8 cellular contexts compared by ENCODE assay signal in the genomic region with DNA sequence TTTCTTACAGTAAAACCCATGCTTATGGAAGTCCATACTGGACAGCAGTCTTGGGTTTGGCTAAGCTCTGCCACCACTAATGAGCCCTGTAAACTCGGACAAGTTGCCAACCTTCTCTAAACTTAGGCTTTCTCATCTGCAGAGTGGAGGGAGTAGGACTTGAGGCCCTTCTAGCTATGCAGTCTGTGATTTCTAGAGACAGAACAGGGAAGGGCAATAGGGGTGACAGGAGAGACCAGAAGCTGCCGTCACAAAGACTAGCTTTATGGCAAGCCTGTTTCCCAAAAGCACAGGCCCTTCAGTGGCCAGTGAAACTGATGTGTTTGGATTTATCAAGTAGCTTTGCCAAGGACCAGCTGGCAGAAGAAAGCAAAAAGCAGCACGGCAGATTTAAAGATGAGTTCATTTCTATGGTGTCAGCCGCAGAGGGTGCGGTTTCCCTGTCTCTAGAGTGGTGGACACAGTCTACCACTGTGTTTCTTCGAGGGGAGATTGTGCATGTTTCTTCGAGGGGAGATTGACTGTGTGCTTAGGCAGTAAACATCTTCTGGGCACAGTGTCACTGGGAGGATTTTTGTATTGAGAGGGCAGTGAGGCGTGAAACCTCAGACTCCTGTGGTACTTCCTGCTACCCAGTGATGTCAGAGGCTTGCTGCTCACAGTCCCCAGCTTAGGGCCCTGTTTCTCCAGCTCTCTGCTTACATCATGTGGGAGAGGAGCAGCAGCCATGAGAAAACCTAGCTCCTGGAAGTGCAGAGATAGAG.
DNase-seq lines count a peak whose midpoint lies in the region; ATAC-seq and TF ChIP-seq lines count a peak whose summit lies in the region.

No MANE protein-coding gene starts in this region.

- DNase-seq in LHCN-M2 (ENCODE audit: low read depth) (peak; percentile 64), ascending aorta (ENCODE audit: low spot score in 2 of 2) (no peak), left lung (no peak), RWPE1 (ENCODE audit: low spot score) (no peak)
- DNase-seq in activated CD4-positive, alpha-beta T cell treated with anti-CD3 and anti-CD28 coated beads, Interleukin-2, amount 10 ng/mL, durations not matched to agents 24 days and 14 days, result no peak
- DNase-seq in activated CD4-positive, alpha-beta T cell treated with anti-CD3 and anti-CD28 coated beads for 48 hours, result no peak

- intact Hi-C loops in ascending aorta (cut with DNase I) (no loop called here), left lung (cut with DNase I) (no loop called here)
- intact Hi-C loops in activated CD4-positive, alpha-beta T cell treated with anti-CD3 and anti-CD28 coated beads, Interleukin-2, amount 10 ng/mL, durations not matched to agents 24 days and 14 days (cut with micrococcal nuclease), result no loop called here

- POLR2A ChIA-PET in RWPE1 (lab: Yijun Ruan, JAX; ENCODE audit: low non-redundant PET), result no interaction called here

- peaks cover 4% of the 10 kb centered on the region for H3K27me3 Mint-ChIP-seq in activated CD4-positive, alpha-beta T cell treated with anti-CD3 and anti-CD28 coated beads, Interleukin-2, amount 10 ng/mL, durations not matched to agents 24 days and 14 days

- no peak overlapping the region for H3K4me3 ChIP-seq in ascending aorta
- no peak overlapping the region for H3K4me3 ChIP-seq in left lung

- ATAC-seq in GM18498 (IDR thresholded peaks at IDR 0.05; ENCODE audit: unreplicated experiment) (peak; percentile 100), GM21737 (IDR thresholded peaks at IDR 0.05; ENCODE audit: unreplicated experiment) (peak; percentile 98), left lung (peak; percentile 38)

- no peak overlapping the region for H3K27ac Mint-ChIP-seq in activated CD4-positive, alpha-beta T cell treated with anti-CD3 and anti-CD28 coated beads, Interleukin-2, amount 10 ng/mL, durations not matched to agents 24 days and 14 days

- TF ChIP-seq CTCF in ascending aorta (IDR thresholded peaks at IDR 0.05) (no peak), left lung (IDR thresholded peaks at IDR 0.05) (no peak), RWPE1 (conservative IDR thresholded peaks at IDR 0.05; ENCODE audit: low read depth) (no peak)

- CTCF ChIA-PET in RWPE1 (lab: Yijun Ruan, JAX), result no interaction called here

- H3K27me3 ChIP-seq in ascending aorta (no peaks in the 10 kb centered on the region), left lung (no peaks in the 10 kb centered on the region)

- H3K36me3 ChIP-seq in ascending aorta, result no peaks in the 10 kb centered on the region
- no peaks in the 10 kb centered on the region for H3K36me3 ChIP-seq in left lung

- no peak overlapping the region for H3K4me3 Mint-ChIP-seq in activated CD4-positive, alpha-beta T cell treated with anti-CD3 and anti-CD28 coated beads, Interleukin-2, amount 10 ng/mL, durations not matched to agents 24 days and 14 days

- H3K4me1 Mint-ChIP-seq in activated CD4-positive, alpha-beta T cell treated with anti-CD3 and anti-CD28 coated beads, Interleukin-2, amount 10 ng/mL, durations not matched to agents 24 days and 14 days, result no peaks in the 10 kb centered on the region

- H3K4me1 ChIP-seq in ascending aorta (peaks cover 3 to 20% of the 10 kb centered on the region in 2 donors), left lung (no peaks in the 10 kb centered on the region)

- H3K27ac ChIP-seq in ascending aorta, result peak overlapping the region; percentile 77 to 83
- H3K27ac ChIP-seq in left lung, result no peak overlapping the region
- no peak overlapping the region for H3K27ac ChIP-seq in RWPE1

- H3K9me3 ChIP-seq in ascending aorta (no peaks in the 10 kb centered on the region), left lung (no peaks in the 10 kb centered on the region)

- no peaks in the 10 kb centered on the region for H3K9me3 Mint-ChIP-seq in activated CD4-positive, alpha-beta T cell treated with anti-CD3 and anti-CD28 coated beads, Interleukin-2, amount 10 ng/mL, durations not matched to agents 24 days and 14 days

- no peaks in the 10 kb centered on the region for H3K36me3 Mint-ChIP-seq in activated CD4-positive, alpha-beta T cell treated with anti-CD3 and anti-CD28 coated beads, Interleukin-2, amount 10 ng/mL, durations not matched to agents 24 days and 14 days (ENCODE audit: low read depth)

Comparison
In these comparisons a context has a peak if more than half of its experiments do, and no peak if none do; other contexts are left out.
1. ATAC-seq: peak in every context shown above with its lines; median percentile 100 in GM18498; 98 in GM21737; 38 in left lung.
2. H3K27ac ChIP-seq: peak in ascending aorta (2 of 2); none in left lung (0 of 2) and RWPE1 (single experiment).